In the genomic region with DNA sequence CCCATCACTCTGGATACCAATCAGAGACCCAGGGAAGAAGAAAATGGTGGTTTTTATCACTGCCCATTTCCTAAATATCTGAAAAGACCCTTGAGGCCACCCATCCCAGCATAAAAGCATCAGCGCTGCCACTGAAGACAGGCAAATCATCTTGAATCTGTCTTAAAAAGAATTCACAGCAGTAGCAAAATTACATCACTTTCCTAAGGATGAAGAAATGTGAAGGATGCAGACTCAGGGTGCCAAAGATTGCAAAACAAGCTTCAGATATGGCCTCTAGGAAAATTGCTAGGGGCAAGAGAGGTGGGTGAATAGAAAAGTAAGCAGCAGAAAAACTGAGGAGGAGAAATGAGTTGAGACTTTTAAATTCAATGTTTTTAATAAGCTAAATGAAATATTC, we compare ENCODE assay signal across 1 cellular context.
TF ChIP-seq lines count a peak whose summit lies in the region.

No MANE protein-coding gene starts in this region.

TF ChIP-seq in HepG2, 621 proteins besides CTCF, POLR2A, EP300 and RAD21:
- no peak for TF ChIP-seq AHDC1 (CRISPR knock-in tag; IDR thresholded peaks at IDR 0.05; ENCODE audit: borderline replicate concordance)
- peak; percentile 43; the same call in 1 of the 2 replicates for TF ChIP-seq CEBPB (IDR thresholded peaks at IDR 0.05; ENCODE audit: borderline replicate concordance, low read depth, low read length)
